In the genomic region with DNA sequence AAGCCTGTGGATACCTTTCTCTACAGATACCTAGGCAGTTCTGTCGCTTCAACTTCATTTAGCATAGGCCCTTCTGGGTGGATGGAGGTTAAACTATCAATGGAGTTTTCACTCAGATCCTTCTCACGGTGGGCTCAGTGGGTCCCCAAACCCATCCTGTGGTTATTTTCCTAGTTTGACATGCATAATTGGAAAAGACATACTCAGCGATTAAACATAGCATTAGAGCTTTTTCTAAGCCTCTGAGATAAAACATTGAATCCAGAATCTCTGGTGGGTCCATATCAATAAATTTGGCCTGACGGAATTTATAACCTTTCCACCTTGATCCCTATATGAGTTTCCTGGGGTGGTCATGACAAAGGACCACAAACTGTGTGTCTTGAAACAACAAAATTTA, we compare ENCODE assay signal across 15 cellular contexts. TPM values are rescaled to one million over a fixed set of nuclear protein-coding genes. Genes with fewer than 3 reads are reported as not detected.
DNase-seq lines count a peak whose midpoint lies in the region; ATAC-seq and TF ChIP-seq lines count a peak whose summit lies in the region.
"Had no signal": no experiment of that assay in that cellular context is flagged by ENCODE, and none has a peak within 500 bp of the region (broad histone marks: within the 10 kb centered on the region; RNA-seq: fewer than 3 reads in every experiment).

No MANE protein-coding gene starts in this region.

- H3K9ac ChIP-seq in KMS-11, result no peak overlapping the region

- TF ChIP-seq CTCF in KMS-11 (conservative IDR thresholded peaks at IDR 0.05; ENCODE audit: low read depth, low read length) (no peak), brain (conservative IDR thresholded peaks at IDR 0.05) (no peak), heart left ventricle (IDR thresholded peaks at IDR 0.05) (no peak)

- ATAC-seq in HG03457 (IDR thresholded peaks at IDR 0.05; ENCODE audit: unreplicated experiment) (no peak), heart left ventricle (no peak)
- ATAC-seq: left lung had no signal

- peaks cover 40% of the 10 kb centered on the region for H3K36me3 Mint-ChIP-seq in activated T-cell treated with anti-CD3 and anti-CD28 coated beads, Interleukin-2, amount 50 U/mL, for 24 hours (ENCODE audit: low read depth)
- H3K36me3 Mint-ChIP-seq in brain, result no peaks in the 10 kb centered on the region

- peaks cover 57% of the 10 kb centered on the region for H3K4me1 Mint-ChIP-seq in activated T-cell treated with anti-CD3 and anti-CD28 coated beads, Interleukin-2, amount 50 U/mL, for 24 hours (ENCODE audit: low read depth)
- H3K4me1 Mint-ChIP-seq in brain, result peaks cover 45% of the 10 kb centered on the region

- peaks cover 35% of the 10 kb centered on the region for H3K4me1 ChIP-seq in KMS-11 (ENCODE audit: low read depth, poor library complexity, severe bottlenecking)
- peaks cover 19% of the 10 kb centered on the region for H3K4me1 ChIP-seq in neuron (ENCODE audit: insufficient read depth, low read length)
- peaks cover 0 to 36% (median 30%) of the 10 kb centered on the region in 12 donors for H3K4me1 ChIP-seq in heart left ventricle

- peaks cover 29% of the 10 kb centered on the region for H3K79me2 ChIP-seq in KMS-11 (ENCODE audit: insufficient read depth, low read depth)

- H3K4me3 ChIP-seq in KMS-11 (IDR thresholded peaks at IDR 0.05; ENCODE audit: insufficient read depth, low read depth, low read length), result no peak overlapping the region
- H3K4me3 ChIP-seq in neuron (ENCODE audit: low read length), result peak overlapping the region; percentile 67
- H3K4me3 ChIP-seq in heart left ventricle, result no peak overlapping the region

- H3K36me3 ChIP-seq in KMS-11 (ENCODE audit: insufficient read depth) (no peaks in the 10 kb centered on the region), neuron (ENCODE audit: insufficient read depth, low read length) (no peaks in the 10 kb centered on the region), heart left ventricle (no peaks in the 10 kb centered on the region)
- H3K36me3 ChIP-seq: left lung, Peyer's patch, tibial nerve had no signal

- DNase-seq in activated T-cell treated with anti-CD3 and anti-CD28 coated beads, Interleukin-2, amount 50 U/mL, for 24 hours, result no peak
- no peak for DNase-seq in activated T-cell treated with anti-CD3 and anti-CD28 coated beads, Interleukin-2, amount 50 U/mL, for 48 hours
- no peak for DNase-seq in DMS53 (lab: John Stamatoyannopoulos, UW)
- DNase-seq in heart left ventricle, result no peak
- DNase-seq: left lung, MG63, NCI-H2029 treated with DMSO at 0.1 percent for 48 hours, NCI-H526, Peyer's patch, retina had no signal

- H3K27ac Mint-ChIP-seq in activated T-cell treated with anti-CD3 and anti-CD28 coated beads, Interleukin-2, amount 50 U/mL, for 24 hours, result no peak overlapping the region
- peak overlapping the region in 2 of 5 experiments; percentile 90 to 99 for H3K27ac Mint-ChIP-seq in brain

- H3K9me3 Mint-ChIP-seq in activated T-cell treated with anti-CD3 and anti-CD28 coated beads, Interleukin-2, amount 50 U/mL, for 24 hours, result no peaks in the 10 kb centered on the region
- peaks cover 0 to 6% (median 0%) of the 10 kb centered on the region in 5 experiments for H3K9me3 Mint-ChIP-seq in brain

- H3K4me2 ChIP-seq in KMS-11, result peak overlapping the region; percentile 66; the same call in 1 of the 2 replicates

- no peaks in the 10 kb centered on the region for H3K27me3 Mint-ChIP-seq in activated T-cell treated with anti-CD3 and anti-CD28 coated beads, Interleukin-2, amount 50 U/mL, for 24 hours
- peaks cover 15% of the 10 kb centered on the region for H3K27me3 Mint-ChIP-seq in brain

- H3K27ac ChIP-seq in KMS-11 (no peak overlapping the region), heart left ventricle (no peak overlapping the region)

- no peaks in the 10 kb centered on the region for H3K9me3 ChIP-seq in neuron (ENCODE audit: low read length)
- no peaks in the 10 kb centered on the region for H3K9me3 ChIP-seq in heart left ventricle
- H3K9me3 ChIP-seq: left lung, MG63, Peyer's patch, tibial nerve had no signal

- H3K27me3 ChIP-seq in KMS-11 (ENCODE audit: insufficient read depth, low read depth), result no peaks in the 10 kb centered on the region
- H3K27me3 ChIP-seq in neuron (ENCODE audit: insufficient read depth, low read length), result no peaks in the 10 kb centered on the region
- no peaks in the 10 kb centered on the region for H3K27me3 ChIP-seq in heart left ventricle
- H3K27me3 ChIP-seq: left lung, MG63, Peyer's patch, tibial nerve had no signal

- no peak for TF ChIP-seq POLR2A in heart left ventricle (IDR thresholded peaks at IDR 0.05)

- intact Hi-C loops in heart left ventricle (cut with DNase I), result loop anchor here in 2 of 10 donors (5.0 kb wide), 2 partner anchors 270 to 310 kb away; no protein-coding TSS in a partner anchor

- H4K20me1 ChIP-seq in KMS-11 (ENCODE audit: insufficient read depth), result peaks cover 5% of the 10 kb centered on the region; the same call in 1 of the 2 replicates

- H3K4me3 Mint-ChIP-seq in activated T-cell treated with anti-CD3 and anti-CD28 coated beads, Interleukin-2, amount 50 U/mL, for 24 hours, result peak overlapping the region; percentile 86
- H3K4me3 Mint-ChIP-seq in brain, result peak overlapping the region in 4 of 5 experiments; percentile 88 to 99 (median 92)

- no peak overlapping the region for H2AFZ ChIP-seq in KMS-11 (ENCODE audit: low read depth)
- H2AFZ ChIP-seq in neuron (ENCODE audit: low read depth, low read length), result no peak overlapping the region

- WGBS in heart left ventricle, 4 donors, result 96 to 100% (median 98%) methylated on average over 4 of the region's 4 CpGs

RNA-seq across cellular contexts. Expression of gene OTULIN, which starts 1.8 kb away (rescaled TPM):
- polyA plus RNA-seq in brain (ENCODE audit: insufficient read depth, low read depth, low replicate concordance) (7.8 TPM), heart left ventricle (10 to 100 TPM in 1 of 2 donors, 1 to 10 TPM in 1; 7.6 to 12.4 TPM)
- 10 to 100 TPM; 19.3 to 42.0 (median 27.5) TPM for total RNA-seq in heart left ventricle
